21 cellular contexts compared by ENCODE assay signal in genomic region chr5:122120957-122121356, GRCh38. TPM values are rescaled to one million over a fixed set of nuclear protein-coding genes. Genes with fewer than 3 reads are reported as not detected.
DNase-seq lines count a peak whose midpoint lies in the region; ATAC-seq, FAIRE-seq and TF ChIP-seq lines count a peak whose summit lies in the region.
"Had no signal": no experiment of that assay in that cellular context is flagged by ENCODE, and none has a peak within 500 bp of the region (broad histone marks: within the 10 kb centered on the region; RNA-seq: fewer than 3 reads in every experiment).

No MANE protein-coding gene starts in this region.

- H3K27me3 ChIP-seq in bronchial epithelial cell (ENCODE audit: control insufficient read depth, insufficient read depth, low read length) (no peaks in the 10 kb centered on the region), suprapubic skin (no peaks in the 10 kb centered on the region), endodermal cell (ENCODE audit: control insufficient read depth, insufficient read depth, low read length, poor library complexity, severe bottlenecking) (no peaks in the 10 kb centered on the region)
- H3K27me3 ChIP-seq: spleen, tibial nerve had no signal

- no peak for TF ChIP-seq EP300 in suprapubic skin (IDR thresholded peaks at IDR 0.05)

- H3K27ac ChIP-seq in suprapubic skin (peak overlapping the region; percentile 43), endodermal cell (ENCODE audit: low read depth, low read length) (no peak overlapping the region)
- H3K27ac ChIP-seq: 22Rv1, lower lobe of right lung, spleen, tibial nerve had no signal

- TF ChIP-seq CTCF in NB4 (IDR thresholded peaks at IDR 0.05; ENCODE audit: low read depth, low read length) (no peak), bronchial epithelial cell (IDR thresholded peaks at IDR 0.05; ENCODE audit: insufficient read depth, low read length, severe bottlenecking) (no peak), suprapubic skin (IDR thresholded peaks at IDR 0.05) (no peak), endodermal cell (conservative IDR thresholded peaks at IDR 0.05) (no peak)

- H3K9me3 ChIP-seq in suprapubic skin (no peaks in the 10 kb centered on the region), endodermal cell (ENCODE audit: control insufficient read depth, low read length) (no peaks in the 10 kb centered on the region)
- H3K9me3 ChIP-seq: lower lobe of right lung, spleen, tibial nerve had no signal

- no peaks in the 10 kb centered on the region for H3K36me3 Mint-ChIP-seq in activated CD4-positive, alpha-beta T cell treated with anti-CD3 and anti-CD28 coated beads for 36 hours (ENCODE audit: low read depth)
- no peaks in the 10 kb centered on the region for H3K36me3 Mint-ChIP-seq in activated T-cell treated with anti-CD3 and anti-CD28 coated beads, Interleukin-2, amount 50 U/mL, for 24 hours (ENCODE audit: low read depth)
- no peaks in the 10 kb centered on the region for H3K36me3 Mint-ChIP-seq in endodermal cell (ENCODE audit: low read depth)
- H3K36me3 Mint-ChIP-seq: activated CD4-positive, alpha-beta memory T cell treated with anti-CD3 and anti-CD28 coated beads for 36 hours; CD14-positive monocyte; naive thymus-derived CD8-positive, alpha-beta T cell; stimulated activated effector memory CD8-positive, alpha-beta T cell treated with anti-CD3 and anti-CD28 coated beads, Interleukin-12 subunit alpha, Interleukin-12 subunit beta, amount 100 ng/mL, for 72 hours had no signal

- H3K4me3 ChIP-seq in NB4 (ENCODE audit: low read depth, low read length) (no peak overlapping the region), bronchial epithelial cell (ENCODE audit: low read depth, low read length) (no peak overlapping the region), suprapubic skin (no peak overlapping the region), endodermal cell (ENCODE audit: low read length) (no peak overlapping the region)
- H3K4me3 ChIP-seq: lower lobe of right lung, spleen, tibial nerve had no signal

- CTCF ChIA-PET in activated CD4-positive, alpha-beta T cell treated with anti-CD3 and anti-CD28 coated beads for 36 hours (lab: Charles Lee), result no interaction called here

- POLR2A ChIA-PET in activated CD4-positive, alpha-beta T cell treated with anti-CD3 and anti-CD28 coated beads for 36 hours (lab: Charles Lee), result no interaction called here

- no peaks in the 10 kb centered on the region for H3K9me3 Mint-ChIP-seq in activated CD4-positive, alpha-beta T cell treated with anti-CD3 and anti-CD28 coated beads for 36 hours (ENCODE audit: low read depth)
- no peaks in the 10 kb centered on the region for H3K9me3 Mint-ChIP-seq in activated T-cell treated with anti-CD3 and anti-CD28 coated beads, Interleukin-2, amount 50 U/mL, for 24 hours
- no peaks in the 10 kb centered on the region for H3K9me3 Mint-ChIP-seq in endodermal cell
- H3K9me3 Mint-ChIP-seq: activated CD4-positive, alpha-beta memory T cell treated with anti-CD3 and anti-CD28 coated beads for 36 hours; naive thymus-derived CD8-positive, alpha-beta T cell; stimulated activated effector memory CD8-positive, alpha-beta T cell treated with anti-CD3 and anti-CD28 coated beads, Interleukin-12 subunit alpha, Interleukin-12 subunit beta, amount 100 ng/mL, for 72 hours had no signal

- no peak for TF ChIP-seq POLR2A in NB4 (IDR thresholded peaks at IDR 0.05; ENCODE audit: extremely low read depth, insufficient read length)
- TF ChIP-seq POLR2A in suprapubic skin (IDR thresholded peaks at IDR 0.05), result no peak

- peaks cover 8% of the 10 kb centered on the region for H3K4me1 ChIP-seq in suprapubic skin
- H3K4me1 ChIP-seq in endodermal cell (ENCODE audit: control insufficient read depth, insufficient read depth, low read length), result peaks cover 2% of the 10 kb centered on the region
- H3K4me1 ChIP-seq: lower lobe of right lung, spleen, tibial nerve had no signal

- no peak overlapping the region for H3K4me3 Mint-ChIP-seq in activated CD4-positive, alpha-beta T cell treated with anti-CD3 and anti-CD28 coated beads for 36 hours
- no peak overlapping the region for H3K4me3 Mint-ChIP-seq in activated T-cell treated with anti-CD3 and anti-CD28 coated beads, Interleukin-2, amount 50 U/mL, for 24 hours
- no peak overlapping the region for H3K4me3 Mint-ChIP-seq in endodermal cell
- H3K4me3 Mint-ChIP-seq: activated CD4-positive, alpha-beta memory T cell treated with anti-CD3 and anti-CD28 coated beads for 36 hours; CD14-positive monocyte; naive thymus-derived CD8-positive, alpha-beta T cell; stimulated activated effector memory CD8-positive, alpha-beta T cell treated with anti-CD3 and anti-CD28 coated beads, Interleukin-12 subunit alpha, Interleukin-12 subunit beta, amount 100 ng/mL, for 72 hours had no signal

- peak; percentile 36 for ATAC-seq in activated CD4-positive, alpha-beta T cell treated with anti-CD3 and anti-CD28 coated beads for 36 hours
- no peak for ATAC-seq in activated CD4-positive, CD25-positive, alpha-beta regulatory T cell treated with anti-CD3 and anti-CD28 coated beads, Interleukin-2, amount 50 U/mL, for 24 hours
- ATAC-seq: lower lobe of right lung; naive thymus-derived CD8-positive, alpha-beta T cell; SK-N-SH treated with all-trans-retinoic acid at 6 μM for 48 hours; stimulated activated effector memory CD8-positive, alpha-beta T cell treated with anti-CD3 and anti-CD28 coated beads, Interleukin-12 subunit alpha, Interleukin-12 subunit beta, amount 100 ng/mL, for 72 hours had no signal

- intact Hi-C loops in activated CD4-positive, alpha-beta T cell treated with anti-CD3 and anti-CD28 coated beads for 36 hours (cut with DNase I, micrococcal nuclease), result no loop called here

- no peak for DNase-seq in activated CD4-positive, alpha-beta T cell treated with anti-CD3 and anti-CD28 coated beads for 36 hours
- DNase-seq in activated CD4-positive, alpha-beta T cell treated with anti-CD3 and anti-CD28 coated beads for 48 hours, result no peak
- DNase-seq in NB4 (ENCODE audit: low read depth) (peak; percentile 14), bronchial epithelial cell (ENCODE audit: low read depth) (peak; percentile 89), suprapubic skin (ENCODE audit: low spot score in 2 of 2) (no peak), endodermal cell (no peak)
- DNase-seq in activated T-cell treated with anti-CD3 and anti-CD28 coated beads, Interleukin-2, amount 50 U/mL, for 24 hours, result no peak
- DNase-seq: activated CD4-positive, alpha-beta memory T cell treated with anti-CD3 and anti-CD28 coated beads for 36 hours; DMS53; glutamatergic neuron; lower lobe of right lung; naive thymus-derived CD8-positive, alpha-beta T cell; NCI-H2029 treated with DMSO at 0.1 percent for 48 hours; NCI-H524 treated with DMSO at 0.1 percent for 48 hours; spleen had no signal

- peak; percentile 68 for FAIRE-seq in bronchial epithelial cell (lab: Jason Lieb, UNC)

- H3K4me1 Mint-ChIP-seq in activated CD4-positive, alpha-beta T cell treated with anti-CD3 and anti-CD28 coated beads for 36 hours, result peaks cover 3% of the 10 kb centered on the region
- peaks cover 7% of the 10 kb centered on the region for H3K4me1 Mint-ChIP-seq in activated T-cell treated with anti-CD3 and anti-CD28 coated beads, Interleukin-2, amount 50 U/mL, for 24 hours (ENCODE audit: low read depth)
- peaks cover 11% of the 10 kb centered on the region for H3K4me1 Mint-ChIP-seq in endodermal cell
- H3K4me1 Mint-ChIP-seq: CD14-positive monocyte; naive thymus-derived CD8-positive, alpha-beta T cell; stimulated activated effector memory CD8-positive, alpha-beta T cell treated with anti-CD3 and anti-CD28 coated beads, Interleukin-12 subunit alpha, Interleukin-12 subunit beta, amount 100 ng/mL, for 72 hours had no signal

- H3K27ac Mint-ChIP-seq in activated CD4-positive, alpha-beta T cell treated with anti-CD3 and anti-CD28 coated beads for 36 hours, result no peak overlapping the region
- no peak overlapping the region for H3K27ac Mint-ChIP-seq in activated T-cell treated with anti-CD3 and anti-CD28 coated beads, Interleukin-2, amount 50 U/mL, for 24 hours
- no peak overlapping the region for H3K27ac Mint-ChIP-seq in endodermal cell
- H3K27ac Mint-ChIP-seq: activated CD4-positive, alpha-beta memory T cell treated with anti-CD3 and anti-CD28 coated beads for 36 hours; CD14-positive monocyte; naive thymus-derived CD8-positive, alpha-beta T cell; stimulated activated effector memory CD8-positive, alpha-beta T cell treated with anti-CD3 and anti-CD28 coated beads, Interleukin-12 subunit alpha, Interleukin-12 subunit beta, amount 100 ng/mL, for 72 hours had no signal

- H3K36me3 ChIP-seq in bronchial epithelial cell (ENCODE audit: control insufficient read depth, insufficient read depth, low read length), result no peaks in the 10 kb centered on the region
- no peaks in the 10 kb centered on the region for H3K36me3 ChIP-seq in suprapubic skin
- no peaks in the 10 kb centered on the region for H3K36me3 ChIP-seq in endodermal cell (ENCODE audit: control insufficient read depth, insufficient read depth, low read length)
- H3K36me3 ChIP-seq: lower lobe of right lung, spleen, tibial nerve had no signal

- peaks cover 11% of the 10 kb centered on the region for H3K27me3 Mint-ChIP-seq in activated CD4-positive, alpha-beta T cell treated with anti-CD3 and anti-CD28 coated beads for 36 hours
- no peaks in the 10 kb centered on the region for H3K27me3 Mint-ChIP-seq in activated T-cell treated with anti-CD3 and anti-CD28 coated beads, Interleukin-2, amount 50 U/mL, for 24 hours
- no peaks in the 10 kb centered on the region for H3K27me3 Mint-ChIP-seq in endodermal cell (ENCODE audit: insufficient read depth)

- 57% methylated on average over 2 of the region's 2 CpGs for WGBS in suprapubic skin
- 96 to 100% methylated on average over 1 to 2 of the region's 2 CpGs for WGBS in endodermal cell (ENCODE audit: insufficient coverage in 1 of 2, insufficient read length in 1 of 2), 2 experiments

- H3K9ac ChIP-seq in endodermal cell (ENCODE audit: extremely low read depth, low read length, poor library complexity, severe bottlenecking), result no peak overlapping the region

RNA-seq across cellular contexts. Expression of gene ZNF474, which starts 8.4 kb away (rescaled TPM):
- total RNA-seq in activated CD4-positive, alpha-beta T cell treated with anti-CD3 and anti-CD28 coated beads for 36 hours, result not detected
- total RNA-seq in bronchial epithelial cell (0.13 and 0.26 TPM in 2 replicates), suprapubic skin (1 to 10 TPM in 3 of 4 donors, not detected in 1; 1.0 to 2.0 (median 1.4) TPM), endodermal cell (under 1 TPM in 1 of 2 donors, not detected in 1; 0.31 TPM)
- polyA plus RNA-seq in endodermal cell (2013, experiment 1 of 2), result 0.18 TPM
- 0.41 TPM for polyA plus RNA-seq in endodermal cell (2013, experiment 2 of 2)
- total RNA-seq: activated CD4-positive, alpha-beta memory T cell treated with anti-CD3 and anti-CD28 coated beads for 36 hours had no signal
- polyA plus RNA-seq: CD14-positive monocyte; naive thymus-derived CD8-positive, alpha-beta T cell had no signal

RNA-seq across cellular contexts. Expression of gene LOX, which starts 42.9 kb away (rescaled TPM):
- total RNA-seq in activated CD4-positive, alpha-beta T cell treated with anti-CD3 and anti-CD28 coated beads for 36 hours, result under 1 TPM in 1 of 2 experiments, not detected in 1; 0.04 TPM
- total RNA-seq in bronchial epithelial cell (1.4 and 1.8 TPM in 2 replicates), suprapubic skin (10 to 100 TPM in 2 of 4 donors, 1 to 10 TPM in 2; 4.9 to 20.2 (median 9.8) TPM), endodermal cell (10 to 100 TPM; 16.4 to 16.5 TPM)
- polyA plus RNA-seq in endodermal cell (2013, experiment 1 of 2), result 6.7 TPM
- polyA plus RNA-seq in endodermal cell (2013, experiment 2 of 2), result 6.3 TPM
- total RNA-seq: activated CD4-positive, alpha-beta memory T cell treated with anti-CD3 and anti-CD28 coated beads for 36 hours; naive thymus-derived CD8-positive, alpha-beta T cell had no signal
- polyA plus RNA-seq: CD14-positive monocyte; naive thymus-derived CD8-positive, alpha-beta T cell had no signal

Comparison
In these comparisons a context has a peak if more than half of its experiments do, and no peak if none do; other contexts are left out.
1. DNase-seq: peak in NB4 (single experiment) and bronchial epithelial cell (single experiment); none in activated CD4-positive, alpha-beta T cell treated with anti-CD3 and anti-CD28 coated beads for 36 hours (single experiment), activated CD4-positive, alpha-beta T cell treated with anti-CD3 and anti-CD28 coated beads for 48 hours (single experiment), suprapubic skin (0 of 2), activated T-cell treated with anti-CD3 and anti-CD28 coated beads, Interleukin-2, amount 50 U/mL, for 24 hours (single experiment) and endodermal cell (single experiment).